ENCODE assay signal across 8 cellular contexts in the genomic region with DNA sequence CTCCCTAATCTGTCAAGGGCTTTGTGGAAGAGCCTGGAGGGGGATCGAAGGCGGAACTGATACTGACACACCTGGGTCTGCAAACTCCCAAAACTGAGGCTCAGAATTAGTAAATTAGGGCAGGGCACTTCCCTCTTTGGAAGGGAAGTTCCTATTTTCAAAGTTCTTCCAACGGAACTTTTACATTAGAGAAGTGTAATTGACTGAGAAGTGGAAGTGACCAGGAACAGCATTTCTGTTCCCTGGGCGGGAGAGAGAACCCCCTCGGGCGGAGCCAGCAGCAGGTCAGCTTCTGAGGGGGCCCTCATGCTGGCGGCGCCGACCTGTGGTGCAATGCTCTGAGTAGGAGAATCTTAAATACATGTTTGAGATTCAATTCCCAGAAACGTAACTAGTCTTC. TPM values are rescaled to one million over a fixed set of nuclear protein-coding genes. Genes with fewer than 3 reads are reported as not detected.
DNase-seq lines count a peak whose midpoint lies in the region; ATAC-seq lines count a peak whose summit lies in the region.

No MANE protein-coding gene starts in this region.

- peaks cover 34 to 43% (median 39%) of the 10 kb centered on the region in 3 donors for H3K4me1 Mint-ChIP-seq in T-cell
- H3K4me1 Mint-ChIP-seq in stimulated activated naive CD8-positive, alpha-beta T cell treated with anti-CD3 and anti-CD28 coated beads, Interleukin-15, amount 100 ng/mL, for 72 hours: peaks cover 26% of the 10 kb centered on the region

- H3K27ac ChIP-seq in right cardiac atrium (ENCODE audit: low read length): no peak overlapping the region

- intact Hi-C loops in right cardiac atrium (cut with DNase I): loop anchor here in 3 of 4 donors (10.0 kb wide), 4 partner anchors 60 to 120 kb away; a partner anchor contains a TSS

- H3K27me3 Mint-ChIP-seq in T-cell: no peaks in the 10 kb centered on the region
- no peaks in the 10 kb centered on the region for H3K27me3 Mint-ChIP-seq in stimulated activated naive CD8-positive, alpha-beta T cell treated with anti-CD3 and anti-CD28 coated beads, Interleukin-15, amount 100 ng/mL, for 72 hours

- CTCF ChIA-PET in T-cell (lab: Charles Lee): interaction anchor here (0.6 to 2.6 kb wide), 11 partner anchors 12 to 133 kb away, joined by 3 to 25 read pairs (median 5); no protein-coding TSS in a partner anchor

- peak overlapping the region; percentile 77 for H3K4me3 ChIP-seq in right cardiac atrium (ENCODE audit: low read length)

- peak overlapping the region; percentile 34 to 100 (median 49) for H3K4me3 Mint-ChIP-seq in T-cell
- peak overlapping the region; percentile 92 to 93 for H3K4me3 Mint-ChIP-seq in stimulated activated naive CD8-positive, alpha-beta T cell treated with anti-CD3 and anti-CD28 coated beads, Interleukin-15, amount 100 ng/mL, for 72 hours

- WGBS in right cardiac atrium: 50% methylated on average over 10 of the region's 10 CpGs

- no peaks in the 10 kb centered on the region for H3K36me3 Mint-ChIP-seq in T-cell

- H3K4me1 ChIP-seq in right cardiac atrium (ENCODE audit: control insufficient read depth, insufficient read depth, low read length): no peaks in the 10 kb centered on the region

- H3K27ac Mint-ChIP-seq in T-cell: no peak overlapping the region
- H3K27ac Mint-ChIP-seq in stimulated activated naive CD8-positive, alpha-beta T cell treated with anti-CD3 and anti-CD28 coated beads, Interleukin-15, amount 100 ng/mL, for 72 hours: no peak overlapping the region

- no peaks in the 10 kb centered on the region for H3K9me3 ChIP-seq in right cardiac atrium (ENCODE audit: control insufficient read depth, low read length)

- POLR2A ChIA-PET in T-cell (lab: Charles Lee): no interaction called here

- no peaks in the 10 kb centered on the region for H3K27me3 ChIP-seq in right cardiac atrium (ENCODE audit: control insufficient read depth, insufficient read depth)

- no peaks in the 10 kb centered on the region for H3K9me3 Mint-ChIP-seq in T-cell
- no peaks in the 10 kb centered on the region for H3K9me3 Mint-ChIP-seq in stimulated activated naive CD8-positive, alpha-beta T cell treated with anti-CD3 and anti-CD28 coated beads, Interleukin-15, amount 100 ng/mL, for 72 hours

- DNase-seq in SIG-M5 treated with dmso at 0.1 percent for 504 hours (lab: John Stamatoyannopoulos, UW; ENCODE audit: unreplicated experiment): peak; percentile 81
- no peak for DNase-seq in SIG-M5 (lab: John Stamatoyannopoulos, UW)
- DNase-seq in T-cell: peak in 1 of 34 experiments; percentile 13
- DNase-seq in right cardiac atrium: peak in 2 of 3 donors; percentile 39 to 74
- no peak for DNase-seq in stimulated activated naive CD8-positive, alpha-beta T cell treated with anti-CD3 and anti-CD28 coated beads, Interleukin-15, amount 100 ng/mL, for 72 hours
- no peak for DNase-seq in NCI-H446 (lab: John Stamatoyannopoulos, UW)
- DNase-seq in NK-92 treated with Interleukin-12 subunit alpha and Interleukin-12 subunit beta, amount 100 ng/mL, for 24 hours (lab: John Stamatoyannopoulos, UW): no peak

- ATAC-seq in T-cell (replicated peaks in 1 of 4) (no peak), right cardiac atrium (no peak), HG03432 (IDR thresholded peaks at IDR 0.05; ENCODE audit: unreplicated experiment) (no peak)
- no peak for ATAC-seq in stimulated activated naive CD8-positive, alpha-beta T cell treated with anti-CD3 and anti-CD28 coated beads, Interleukin-15, amount 100 ng/mL, for 72 hours

RNA-seq across cellular contexts. Expression of a gene that starts 1.1 kb away (rescaled TPM):
- total RNA-seq in T-cell (10 to 100 TPM; 40.9 to 42.2 (median 41.1) TPM), right cardiac atrium (10 to 100 TPM in 2 of 4 donors, 1 to 10 TPM in 2; 8.5 to 13.3 (median 10.3) TPM)
- 3.3 TPM for polyA plus RNA-seq in right cardiac atrium

RNA-seq across cellular contexts. Expression of a gene that starts 19.8 kb away (rescaled TPM):
- total RNA-seq in T-cell: 1 to 10 TPM in 1 of 5 donors, under 1 TPM in 3, not detected in 1; 0.30 to 1.1 (median 0.73) TPM
- total RNA-seq in right cardiac atrium: under 1 TPM in 3 of 4 donors, not detected in 1; 0.48 to 0.66 (median 0.56) TPM
- polyA plus RNA-seq in right cardiac atrium: 0.11 TPM

RNA-seq across cellular contexts. Expression of a gene that starts 36.6 kb away (rescaled TPM):
- total RNA-seq in T-cell (10 to 100 TPM in 3 of 5 donors, 1 to 10 TPM in 2; 6.5 to 12.8 (median 11.6) TPM), right cardiac atrium (10 to 100 TPM; 18.7 to 25.2 (median 22.7) TPM)
- 12.8 TPM for polyA plus RNA-seq in right cardiac atrium

RNA-seq across cellular contexts. Expression of a gene that starts 56.2 kb away (rescaled TPM):
- total RNA-seq in T-cell: under 1 TPM in 1 of 5 donors, not detected in 4; 0.09 TPM
- 1 to 10 TPM in 3 of 4 donors, under 1 TPM in 1; 0.86 to 1.8 (median 1.5) TPM for total RNA-seq in right cardiac atrium
- 1.4 TPM for polyA plus RNA-seq in right cardiac atrium

Comparison
In these comparisons a context has a peak if more than half of its experiments do, and no peak if none do; other contexts are left out.
1. DNase-seq: peak in SIG-M5 treated with dmso at 0.1 percent for 504 hours (single experiment) and right cardiac atrium (2 of 3); none in SIG-M5 (single experiment), stimulated activated naive CD8-positive, alpha-beta T cell treated with anti-CD3 and anti-CD28 coated beads, Interleukin-15, amount 100 ng/mL, for 72 hours (0 of 2), NCI-H446 (0 of 2) and NK-92 treated with Interleukin-12 subunit alpha and Interleukin-12 subunit beta, amount 100 ng/mL, for 24 hours (single experiment).